Comparison of ENCODE assay signal across 1 cellular context in the genomic region with DNA sequence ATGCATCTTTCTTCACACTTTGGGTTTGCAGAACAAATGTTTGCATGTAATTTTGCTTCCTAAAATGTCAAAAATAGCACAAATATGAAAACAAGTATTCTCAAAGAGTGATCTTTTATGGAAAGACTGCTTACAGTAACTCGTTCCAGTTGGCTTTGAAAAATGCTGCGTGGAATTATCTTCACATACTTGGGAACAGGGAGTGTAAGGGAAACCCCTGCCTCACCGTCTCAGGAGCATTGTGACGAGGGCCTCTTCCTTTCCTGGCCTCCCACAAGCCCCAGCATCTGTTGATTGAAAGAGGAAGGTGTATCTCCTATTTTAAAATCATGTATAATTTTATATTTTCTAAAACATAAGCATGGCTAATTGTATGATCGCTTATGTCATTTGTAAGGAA.
TF ChIP-seq lines count a peak whose summit lies in the region.

No MANE protein-coding gene starts in this region.

TF ChIP-seq in A549, 52 proteins besides CTCF, POLR2A, EP300 and RAD21:
- TF ChIP-seq, protein P1, sequence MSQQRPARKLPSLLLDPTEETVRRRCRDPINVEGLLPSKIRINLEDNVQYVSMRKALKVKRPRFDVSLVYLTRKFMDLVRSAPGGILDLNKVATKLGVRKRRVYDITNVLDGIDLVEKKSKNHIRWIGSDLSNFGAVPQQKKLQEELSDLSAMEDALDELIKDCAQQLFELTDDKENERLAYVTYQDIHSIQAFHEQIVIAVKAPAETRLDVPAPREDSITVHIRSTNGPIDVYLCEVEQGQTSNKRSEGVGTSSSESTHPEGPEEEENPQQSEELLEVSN (IDR thresholded peaks at IDR 0.05; ENCODE audit: borderline replicate concordance, low read depth) = no peak
- TF ChIP-seq HOXB5 (CRISPR knock-in tag; IDR thresholded peaks at IDR 0.05) (no peak), CBX2 (IDR thresholded peaks at IDR 0.05; ENCODE audit: borderline replicate concordance, low read depth) (no peak), SMC3 (IDR thresholded peaks at IDR 0.05) (no peak), TFCP2L1 (CRISPR knock-in tag; IDR thresholded peaks at IDR 0.05) (no peak), ZSCAN20 (CRISPR knock-in tag; IDR thresholded peaks at IDR 0.05) (no peak), RCOR1 (IDR thresholded peaks at IDR 0.05; ENCODE audit: low read depth, low read length) (no peak), ZNF302 (CRISPR knock-in tag; IDR thresholded peaks at IDR 0.05) (no peak), MYC (IDR thresholded peaks at IDR 0.05; ENCODE audit: borderline replicate concordance, low read length) (no peak)
- TF ChIP-seq, protein P2, sequence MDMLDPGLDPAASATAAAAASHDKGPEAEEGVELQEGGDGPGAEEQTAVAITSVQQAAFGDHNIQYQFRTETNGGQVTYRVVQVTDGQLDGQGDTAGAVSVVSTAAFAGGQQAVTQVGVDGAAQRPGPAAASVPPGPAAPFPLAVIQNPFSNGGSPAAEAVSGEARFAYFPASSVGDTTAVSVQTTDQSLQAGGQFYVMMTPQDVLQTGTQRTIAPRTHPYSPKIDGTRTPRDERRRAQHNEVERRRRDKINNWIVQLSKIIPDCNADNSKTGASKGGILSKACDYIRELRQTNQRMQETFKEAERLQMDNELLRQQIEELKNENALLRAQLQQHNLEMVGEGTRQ (IDR thresholded peaks at IDR 0.05) = no peak
- TF ChIP-seq, protein P3, sequence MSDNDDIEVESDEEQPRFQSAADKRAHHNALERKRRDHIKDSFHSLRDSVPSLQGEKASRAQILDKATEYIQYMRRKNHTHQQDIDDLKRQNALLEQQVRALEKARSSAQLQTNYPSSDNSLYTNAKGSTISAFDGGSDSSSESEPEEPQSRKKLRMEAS (IDR thresholded peaks at IDR 0.05) = no peak
